Comparison of ENCODE assay signal across 1 cellular context in genomic region chr2:173759959-173760358, GRCh38.
TF ChIP-seq lines count a peak whose summit lies in the region.

No MANE protein-coding gene starts in this region.

TF ChIP-seq in K562, 482 proteins besides CTCF, POLR2A, EP300 and RAD21 (continued from another document):
- TF ChIP-seq REST (CRISPR knock-in tag; IDR thresholded peaks at IDR 0.05; ENCODE audit: low read depth) (no peak), CBX3 (IDR thresholded peaks at IDR 0.05; ENCODE audit: borderline replicate concordance in 1 of 2, low read length in 2 of 2) (no peak), ZZZ3 (IDR thresholded peaks at IDR 0.05) (no peak), ZNF197 (CRISPR knock-in tag; IDR thresholded peaks at IDR 0.05; ENCODE audit: low read depth) (no peak)
